ENCODE assay signal across 1 cellular context in the genomic region with DNA sequence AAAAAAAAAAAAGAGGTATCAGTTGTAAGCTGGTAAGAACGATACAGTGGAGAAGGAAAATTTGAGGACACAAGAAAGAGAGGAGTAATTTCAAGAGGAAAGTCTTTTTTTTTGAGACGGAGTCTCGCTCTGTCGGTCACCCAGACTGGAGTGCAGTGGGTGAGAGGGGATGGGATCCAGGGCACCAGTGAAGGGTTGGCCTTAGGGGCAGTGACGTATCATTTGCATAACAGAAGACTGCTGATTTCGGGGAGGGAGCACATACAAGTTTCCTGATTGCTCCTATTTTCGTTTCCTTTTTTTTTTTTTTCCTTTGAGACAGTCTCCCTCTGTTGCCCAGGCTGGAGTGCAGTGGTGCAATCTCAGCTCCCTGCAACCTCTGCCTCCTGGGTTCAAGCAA.
TF ChIP-seq lines count a peak whose summit lies in the region.

No MANE protein-coding gene starts in this region.

TF ChIP-seq in WTC11, 78 proteins besides CTCF, POLR2A, EP300 and RAD21 (continued from another document):
- TF ChIP-seq, protein P1, sequence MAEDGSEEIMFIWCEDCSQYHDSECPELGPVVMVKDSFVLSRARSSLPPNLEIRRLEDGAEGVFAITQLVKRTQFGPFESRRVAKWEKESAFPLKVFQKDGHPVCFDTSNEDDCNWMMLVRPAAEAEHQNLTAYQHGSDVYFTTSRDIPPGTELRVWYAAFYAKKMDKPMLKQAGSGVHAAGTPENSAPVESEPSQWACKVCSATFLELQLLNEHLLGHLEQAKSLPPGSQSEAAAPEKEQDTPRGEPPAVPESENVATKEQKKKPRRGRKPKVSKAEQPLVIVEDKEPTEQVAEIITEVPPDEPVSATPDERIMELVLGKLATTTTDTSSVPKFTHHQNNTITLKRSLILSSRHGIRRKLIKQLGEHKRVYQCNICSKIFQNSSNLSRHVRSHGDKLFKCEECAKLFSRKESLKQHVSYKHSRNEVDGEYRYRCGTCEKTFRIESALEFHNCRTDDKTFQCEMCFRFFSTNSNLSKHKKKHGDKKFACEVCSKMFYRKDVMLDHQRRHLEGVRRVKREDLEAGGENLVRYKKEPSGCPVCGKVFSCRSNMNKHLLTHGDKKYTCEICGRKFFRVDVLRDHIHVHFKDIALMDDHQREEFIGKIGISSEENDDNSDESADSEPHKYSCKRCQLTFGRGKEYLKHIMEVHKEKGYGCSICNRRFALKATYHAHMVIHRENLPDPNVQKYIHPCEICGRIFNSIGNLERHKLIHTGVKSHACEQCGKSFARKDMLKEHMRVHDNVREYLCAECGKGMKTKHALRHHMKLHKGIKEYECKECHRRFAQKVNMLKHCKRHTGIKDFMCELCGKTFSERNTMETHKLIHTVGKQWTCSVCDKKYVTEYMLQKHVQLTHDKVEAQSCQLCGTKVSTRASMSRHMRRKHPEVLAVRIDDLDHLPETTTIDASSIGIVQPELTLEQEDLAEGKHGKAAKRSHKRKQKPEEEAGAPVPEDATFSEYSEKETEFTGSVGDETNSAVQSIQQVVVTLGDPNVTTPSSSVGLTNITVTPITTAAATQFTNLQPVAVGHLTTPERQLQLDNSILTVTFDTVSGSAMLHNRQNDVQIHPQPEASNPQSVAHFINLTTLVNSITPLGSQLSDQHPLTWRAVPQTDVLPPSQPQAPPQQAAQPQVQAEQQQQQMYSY (CRISPR knock-in tag; IDR thresholded peaks at IDR 0.05), result no peak
- TF ChIP-seq, protein P2, sequence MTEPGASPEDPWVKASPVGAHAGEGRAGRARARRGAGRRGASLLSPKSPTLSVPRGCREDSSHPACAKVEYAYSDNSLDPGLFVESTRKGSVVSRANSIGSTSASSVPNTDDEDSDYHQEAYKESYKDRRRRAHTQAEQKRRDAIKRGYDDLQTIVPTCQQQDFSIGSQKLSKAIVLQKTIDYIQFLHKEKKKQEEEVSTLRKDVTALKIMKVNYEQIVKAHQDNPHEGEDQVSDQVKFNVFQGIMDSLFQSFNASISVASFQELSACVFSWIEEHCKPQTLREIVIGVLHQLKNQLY (CRISPR knock-in tag; IDR thresholded peaks at IDR 0.05), result no peak
- no peak for TF ChIP-seq ZNF416 (CRISPR knock-in tag; IDR thresholded peaks at IDR 0.05)
- no peak for TF ChIP-seq GABPB1 (CRISPR knock-in tag; IDR thresholded peaks at IDR 0.05)
- no peak for TF ChIP-seq TCF7 (CRISPR knock-in tag; IDR thresholded peaks at IDR 0.05; ENCODE audit: low read depth)
- no peak for TF ChIP-seq SOX15 (CRISPR knock-in tag; IDR thresholded peaks at IDR 0.05)
- no peak for TF ChIP-seq ZNF138 (CRISPR knock-in tag; conservative IDR thresholded peaks at IDR 0.05)
- no peak for TF ChIP-seq STAT6 (CRISPR knock-in tag; conservative IDR thresholded peaks at IDR 0.05; ENCODE audit: low read depth)
- TF ChIP-seq RORB (CRISPR knock-in tag; IDR thresholded peaks at IDR 0.05), result no peak
- TF ChIP-seq NR3C1 (CRISPR knock-in tag; conservative IDR thresholded peaks at IDR 0.05; ENCODE audit: low read depth), result no peak
- no peak for TF ChIP-seq FOXK1 (CRISPR knock-in tag; IDR thresholded peaks at IDR 0.05)
- no peak for TF ChIP-seq CREB1 (CRISPR knock-in tag; IDR thresholded peaks at IDR 0.05)
TF ChIP-seq in WTC11: peak in this region for 0.
